In genomic region chr12:122949816-122950215, GRCh38 we compare ENCODE assay signal across 22 cellular contexts.
"Had no signal": no experiment of that assay in that cellular context is flagged by ENCODE, and none has a peak within 500 bp of the region (broad histone marks: within the 10 kb centered on the region; RNA-seq: fewer than 3 reads in every experiment).

No MANE protein-coding gene starts in this region.

- ATAC-seq: activated CD4-positive, alpha-beta T cell treated with anti-CD3 and anti-CD28 coated beads for 36 hours; activated T-cell treated with anti-CD3 and anti-CD28 coated beads, Interleukin-2, amount 50 U/mL, for 4 hours; heart right ventricle; left cardiac atrium; sciatic nerve; stimulated activated naive B cell treated with anti-CD40 and anti-IgM and Interleukin-4, amounts not matched to agents 10 μg/mL and 1 μg/mL and 100 μg/mL, for 72 hours had no signal

- H3K36me3 ChIP-seq: adrenal gland had no signal

- DNase-seq: activated B cell treated with CpG ODN at 0.5 μM for 24 hours; activated CD4-positive, alpha-beta T cell treated with anti-CD3 and anti-CD28 coated beads for 36 hours; activated CD4-positive, alpha-beta T cell treated with anti-CD3 and anti-CD28 coated beads, Interleukin-2, amount 50 U/mL, for 4 hours; activated CD8-positive, alpha-beta memory T cell treated with anti-CD3 and anti-CD28 coated beads for 24 hours; activated CD8-positive, alpha-beta memory T cell treated with anti-CD3 and anti-CD28 coated beads, Interleukin-2, amount 50 U/mL, for 4 hours; activated naive CD4-positive, alpha-beta T cell; activated T-cell treated with anti-CD3 and anti-CD28 coated beads, Interleukin-2, amount 50 U/mL, for 4 hours; adrenal gland; cerebellar nuclear complex; heart right ventricle; islet precursor cell; left cardiac atrium; naive B cell; occipital lobe; posterior cingulate gyrus; small intestine; stimulated activated CD4-positive, alpha-beta T cell treated with anti-CD3 and anti-CD28 coated beads, Interleukin-2, amount 100 ng/mL, for 24 hours; stimulated activated naive B cell treated with anti-CD40 and anti-IgM and Interleukin-4, amounts not matched to agents 10 μg/mL and 1 μg/mL and 100 μg/mL, for 72 hours; testis; trophoblast cell had no signal

- H3K4me3 ChIP-seq: adrenal gland, heart right ventricle, testis had no signal

- H3K9me3 ChIP-seq: adrenal gland, heart right ventricle, testis had no signal

- H3K27me3 ChIP-seq: adrenal gland, heart right ventricle, testis had no signal

- H3K27ac ChIP-seq: adrenal gland, epithelial cell of prostate, heart right ventricle had no signal
